In the genomic region with DNA sequence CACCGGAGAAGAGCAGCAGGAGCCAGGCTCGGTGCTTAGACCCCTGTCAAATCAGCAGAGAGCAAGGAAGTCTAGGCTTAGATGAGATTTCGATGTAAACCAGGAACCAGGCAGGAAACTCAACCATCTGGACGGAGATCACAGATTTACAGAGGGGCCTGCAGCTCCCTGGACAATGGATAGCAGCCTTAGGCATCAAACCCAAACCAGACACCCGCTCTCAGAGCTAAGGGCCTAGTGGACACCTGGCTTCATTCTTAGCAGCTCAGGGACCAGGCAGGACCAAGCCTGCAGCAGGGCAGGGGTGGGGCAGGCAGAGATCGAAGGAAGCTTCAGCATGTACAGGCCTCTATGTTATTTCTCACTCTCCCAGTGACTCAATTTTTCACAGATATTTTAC, we compare ENCODE assay signal across 26 cellular contexts.
"Had no signal": no experiment of that assay in that cellular context is flagged by ENCODE, and none has a peak within 500 bp of the region (broad histone marks: within the 10 kb centered on the region; RNA-seq: fewer than 3 reads in every experiment).

No MANE protein-coding gene starts in this region.

- H2AFZ ChIP-seq: neural progenitor cell, parathyroid adenoma had no signal

- H3K9ac ChIP-seq: neural progenitor cell, parathyroid adenoma had no signal

- H3K4me3 ChIP-seq: left lung, lower lobe of right lung, neural progenitor cell, right atrium auricular region, right lobe of liver, smooth muscle cell, stomach, testis, thyroid gland, transverse colon, upper lobe of left lung, vagina had no signal

- H3K27ac ChIP-seq: left lung, lower lobe of right lung, neural progenitor cell, neutrophil, parathyroid adenoma, right atrium auricular region, right lobe of liver, stomach, testis, thyroid gland, transverse colon, upper lobe of left lung, vagina had no signal

- H3K27me3 ChIP-seq: left lung, neural progenitor cell, right atrium auricular region, right lobe of liver, stomach, testis, thyroid gland, transverse colon, upper lobe of left lung, vagina had no signal

- H3K36me3 ChIP-seq: left lung, lower lobe of right lung, neural progenitor cell, neutrophil, right atrium auricular region, right lobe of liver, stomach, thyroid gland, transverse colon, upper lobe of left lung, vagina had no signal

- H3K79me2 ChIP-seq: parathyroid adenoma had no signal

- ATAC-seq: left colon; left lung; lower lobe of right lung; naive thymus-derived CD8-positive, alpha-beta T cell; right lobe of liver; stimulated activated naive B cell treated with anti-CD40 and anti-IgM and Interleukin-4, amounts not matched to agents 10 μg/mL and 1 μg/mL and 100 μg/mL, for 72 hours; stimulated activated naive CD8-positive, alpha-beta T cell treated with anti-CD3 and anti-CD28 coated beads, Interleukin-15, Interleukin-2, amounts not matched to agents 100 U/mL and 50 U/mL, for 24 hours had no signal

- H3K9me3 ChIP-seq: left lung, lower lobe of right lung, neutrophil, right atrium auricular region, right lobe of liver, stomach, testis, thyroid gland, transverse colon, upper lobe of left lung, vagina had no signal

- H3K4me1 ChIP-seq: left lung, lower lobe of right lung, neural progenitor cell, parathyroid adenoma, right atrium auricular region, right lobe of liver, stomach, testis, thyroid gland, transverse colon, upper lobe of left lung, vagina had no signal

- DNase-seq: hypothalamus; immature natural killer cell; kidney; left colon; left lung; lower lobe of right lung; mammary epithelial cell; mesenchymal stem cell; naive thymus-derived CD8-positive, alpha-beta T cell; occipital lobe; right lobe of liver; stimulated activated CD4-positive, alpha-beta T cell treated with anti-CD3 and anti-CD28 coated beads, Interleukin-4, amount 100 ng/mL, for 24 hours; stimulated activated CD8-positive, alpha-beta memory T cell treated with anti-CD3 and anti-CD28 coated beads, Interleukin-4, amount 100 ng/mL, for 48 hours; stimulated activated naive B cell treated with anti-CD40 and anti-IgM and Interleukin-4, amounts not matched to agents 10 μg/mL and 1 μg/mL and 100 μg/mL, for 72 hours; stimulated activated naive CD8-positive, alpha-beta T cell treated with anti-CD3 and anti-CD28 coated beads, Interleukin-15, Interleukin-2, amounts not matched to agents 100 U/mL and 50 U/mL, for 24 hours; stomach; testis; thyroid gland; transverse colon; upper lobe of left lung had no signal

- H3K4me2 ChIP-seq: neural progenitor cell, smooth muscle cell had no signal
